ENCODE assay signal across 18 cellular contexts in genomic region chr1:52037402-52037814, GRCh38. TPM values are rescaled to one million over a fixed set of nuclear protein-coding genes. Genes with fewer than 3 reads are reported as not detected.
DNase-seq lines count a peak whose midpoint lies in the region; ATAC-seq and TF ChIP-seq lines count a peak whose summit lies in the region.
"Had no signal": no experiment of that assay in that cellular context is flagged by ENCODE, and none has a peak within 500 bp of the region (broad histone marks: within the 10 kb centered on the region; RNA-seq: fewer than 3 reads in every experiment).

No MANE protein-coding gene starts in this region.

- no peaks in the 10 kb centered on the region for H3K27me3 ChIP-seq in mesenchymal stem cell (ENCODE audit: control insufficient read depth in 1 of 2, insufficient read depth in 1 of 2, low read length in 2 of 2)
- H3K27me3 ChIP-seq: BLaER1, SJSA1, vagina had no signal

- no peak overlapping the region for H3K27ac ChIP-seq in mesenchymal stem cell (ENCODE audit: low read length, poor library complexity, severe bottlenecking)
- H3K27ac ChIP-seq: BLaER1, epithelial cell of prostate, SJSA1, vagina had no signal

- H4K8ac ChIP-seq in mesenchymal stem cell (ENCODE audit: low read length), result no peak overlapping the region

- no peak overlapping the region for H2BK120ac ChIP-seq in mesenchymal stem cell (ENCODE audit: low read depth, low read length)

- TF ChIP-seq POLR2A in GM18505 (IDR thresholded peaks at IDR 0.05; ENCODE audit: borderline replicate concordance, extremely low read depth, insufficient read depth, insufficient read length), result no peak

- DNase-seq in GF-D8 (lab: John Stamatoyannopoulos, UW), result peak; percentile 35
- peak; percentile 54 for DNase-seq in NCI-H2029 treated with DMSO at 0.1 percent for 48 hours (lab: John Stamatoyannopoulos, UW)
- peak; percentile 63 for DNase-seq in choroid plexus epithelial cell (ENCODE audit: low read depth)
- peak; percentile 85 for DNase-seq in mesenchymal stem cell
- DNase-seq in activated gamma-delta T cell (lab: John Stamatoyannopoulos, UW), result no peak
- no peak for DNase-seq in NK-92 treated with Interleukin-12 subunit alpha and Interleukin-12 subunit beta, amount 100 ng/mL, for 24 hours (lab: John Stamatoyannopoulos, UW)
- no peak for DNase-seq in SW 1271 (lab: John Stamatoyannopoulos, UW)
- DNase-seq: activated CD4-positive, alpha-beta T cell treated with anti-CD3 and anti-CD28 coated beads, Interleukin-2, amount 50 U/mL, for 48 hours; aorta; cortex of kidney; H7; kidney glomerular epithelial cell; NCI-H2107 had no signal

- TF ChIP-seq CTCF in choroid plexus epithelial cell (conservative IDR thresholded peaks at IDR 0.05; ENCODE audit: low read depth, low read length), result no peak

- H3K9ac ChIP-seq in mesenchymal stem cell (ENCODE audit: low read length), result no peak overlapping the region
- H3K9ac ChIP-seq: BLaER1 had no signal

- no peak overlapping the region for H3K23ac ChIP-seq in mesenchymal stem cell (ENCODE audit: low read length in 2 of 2)

- no peak overlapping the region for H2BK12ac ChIP-seq in mesenchymal stem cell (ENCODE audit: low read length in 2 of 2)

- 69% methylated on average over 5 of the region's 5 CpGs for WGBS in mesenchymal stem cell

- no peak overlapping the region for H3K4ac ChIP-seq in mesenchymal stem cell (ENCODE audit: low read depth in 1 of 2, low read length in 2 of 2)

- H3K36me3 ChIP-seq in mesenchymal stem cell (ENCODE audit: control insufficient read depth in 1 of 2, insufficient read depth in 2 of 2, low read depth in 1 of 2, low read length in 2 of 2), result peaks cover 14 to 52% of the 10 kb centered on the region in 2 experiments

- H3K4me2 ChIP-seq in mesenchymal stem cell (ENCODE audit: low read length, poor library complexity, severe bottlenecking), result no peak overlapping the region
- H3K4me2 ChIP-seq: BLaER1 had no signal

- peaks cover 11% of the 10 kb centered on the region for H3K79me1 ChIP-seq in mesenchymal stem cell (replicated peaks; ENCODE audit: low read length, poor library complexity, severe bottlenecking)

- H3K9me3 ChIP-seq in mesenchymal stem cell (ENCODE audit: control insufficient read depth, low read length), result no peaks in the 10 kb centered on the region
- H3K9me3 ChIP-seq: BLaER1, SJSA1, vagina had no signal

- no peak overlapping the region for H2BK15ac ChIP-seq in mesenchymal stem cell (ENCODE audit: low read depth, poor library complexity, severe bottlenecking)

- no peaks in the 10 kb centered on the region for H3K4me1 ChIP-seq in mesenchymal stem cell (ENCODE audit: control insufficient read depth, insufficient read depth, low read depth, low read length)

- H3K18ac ChIP-seq in mesenchymal stem cell (ENCODE audit: low read depth in 1 of 2, low read length in 2 of 2), result no peak overlapping the region

- no peak overlapping the region for H2AFZ ChIP-seq in mesenchymal stem cell (ENCODE audit: low read depth, low read length)

- H3K14ac ChIP-seq in mesenchymal stem cell (ENCODE audit: low read length in 2 of 2), result no peak overlapping the region

- no peak overlapping the region for H4K91ac ChIP-seq in mesenchymal stem cell (ENCODE audit: low read length)

- no peak overlapping the region for H2BK5ac ChIP-seq in mesenchymal stem cell (ENCODE audit: low read depth, low read length, poor library complexity, severe bottlenecking)

- ATAC-seq in GM18505 (IDR thresholded peaks at IDR 0.05; ENCODE audit: unreplicated experiment), result no peak

- no peak overlapping the region for H2AK5ac ChIP-seq in mesenchymal stem cell (ENCODE audit: low read length, severe bottlenecking)

- H3K4me3 ChIP-seq in choroid plexus epithelial cell (ENCODE audit: low read depth, low read length) (no peak overlapping the region), mesenchymal stem cell (ENCODE audit: insufficient read depth in 1 of 2, low read depth in 1 of 2, low read length in 2 of 2) (no peak overlapping the region)
- H3K4me3 ChIP-seq: BLaER1, SJSA1, vagina had no signal

RNA-seq across cellular contexts. Expression of gene KTI12, which starts 3.8 kb away (rescaled TPM):
- polyA plus RNA-seq in mesenchymal stem cell (2013, experiment 1 of 2), result 9.0 TPM
- 8.4 TPM for polyA plus RNA-seq in mesenchymal stem cell (2013, experiment 2 of 2)

RNA-seq across cellular contexts. Expression of gene TXNDC12, which starts 17.6 kb away (rescaled TPM):
- polyA plus RNA-seq in mesenchymal stem cell (2013, experiment 1 of 2), result 104 TPM
- polyA plus RNA-seq in mesenchymal stem cell (2013, experiment 2 of 2), result 106 TPM

RNA-seq across cellular contexts. Expression of gene BTF3L4, which starts 18.7 kb away (rescaled TPM):
- 58.2 TPM for polyA plus RNA-seq in mesenchymal stem cell (2013, experiment 1 of 2)
- 57.8 TPM for polyA plus RNA-seq in mesenchymal stem cell (2013, experiment 2 of 2)

RNA-seq across cellular contexts. Expression of gene RAB3B, which starts 46.9 kb away (rescaled TPM):
- 5.2 TPM for polyA plus RNA-seq in mesenchymal stem cell (2013, experiment 1 of 2)
- 4.9 TPM for polyA plus RNA-seq in mesenchymal stem cell (2013, experiment 2 of 2)

Comparison
In these comparisons a context has a peak if more than half of its experiments do, and no peak if none do; other contexts are left out.
1. DNase-seq: peak in GF-D8 (single experiment), NCI-H2029 treated with DMSO at 0.1 percent for 48 hours (single experiment), choroid plexus epithelial cell (single experiment) and mesenchymal stem cell (single experiment); none in activated gamma-delta T cell (single experiment), NK-92 treated with Interleukin-12 subunit alpha and Interleukin-12 subunit beta, amount 100 ng/mL, for 24 hours (single experiment) and SW 1271 (0 of 2).